8 cellular contexts compared by ENCODE assay signal in genomic region chr1:31373897-31374486, GRCh38. TPM values are rescaled to one million over a fixed set of nuclear protein-coding genes. Genes with fewer than 3 reads are reported as not detected.
A peak's percentile ranks its signal among the peaks of the same experiment; 100 is the strongest.
DNase-seq lines count a peak whose midpoint lies in the region; ATAC-seq, FAIRE-seq and TF ChIP-seq lines count a peak whose summit lies in the region.

No MANE protein-coding gene starts in this region.

- POLR2A ChIA-PET in activated CD4-positive, alpha-beta T cell treated with anti-CD3 and anti-CD28 coated beads for 36 hours (lab: Charles Lee): no interaction called here

- peak overlapping the region; percentile 51 for H3K4me3 Mint-ChIP-seq in activated CD4-positive, alpha-beta T cell treated with anti-CD3 and anti-CD28 coated beads for 36 hours
- peak overlapping the region; percentile 71 for H3K4me3 Mint-ChIP-seq in activated T-helper 1 cell treated with anti-CD3 and anti-CD28 coated beads, Interleukin-12 subunit alpha, Interleukin-12 subunit beta, Interleukin-2, Interleukin-4 antibody, amounts not matched to agents 30 ng/mL and 10 ng/mL and 1 ng/mL, durations not matched to agents 14 hours and 24 hours and 36 hours

- intact Hi-C loops in activated CD4-positive, alpha-beta T cell treated with anti-CD3 and anti-CD28 coated beads for 36 hours (cut with DNase I, micrococcal nuclease): no loop called here
- intact Hi-C loops in activated T-helper 1 cell treated with anti-CD3 and anti-CD28 coated beads, Interleukin-12 subunit alpha, Interleukin-12 subunit beta, Interleukin-2, Interleukin-4 antibody, amounts not matched to agents 30 ng/mL and 10 ng/mL and 1 ng/mL, durations not matched to agents 14 hours and 24 hours and 36 hours (cut with micrococcal nuclease): no loop called here
- intact Hi-C loops in kidney (cut with DNase I): no loop called here

- H3K4me1 ChIP-seq in kidney (ENCODE audit: control insufficient read depth in 1 of 2, insufficient read depth in 1 of 2, low read depth in 1 of 2, low read length in 2 of 2): peaks cover 41 to 44% of the 10 kb centered on the region in 2 donors

- peak; percentile 33 for DNase-seq in activated CD4-positive, alpha-beta T cell treated with anti-CD3 and anti-CD28 coated beads for 36 hours
- no peak for DNase-seq in activated CD4-positive, alpha-beta T cell treated with anti-CD3 and anti-CD28 coated beads, Interleukin-2, amount 50 U/mL, for 4 hours
- no peak for DNase-seq in activated T-helper 1 cell treated with anti-CD3 and anti-CD28 coated beads, Interleukin-12 subunit alpha, Interleukin-12 subunit beta, Interleukin-2, Interleukin-4 antibody, amounts not matched to agents 30 ng/mL and 10 ng/mL and 1 ng/mL, durations not matched to agents 14 hours and 24 hours and 36 hours (ENCODE audit: low spot score)
- no peak for DNase-seq in kidney
- peak in 1 of 49 donors; percentile 70 for DNase-seq in substantia nigra (lab: John Stamatoyannopoulos, UW)
- DNase-seq in ecto neural progenitor cell (ENCODE audit: low spot score): no peak
- no peak for DNase-seq in iPS-NIHi11 (ENCODE audit: low spot score)

- H3K9me3 ChIP-seq in kidney (ENCODE audit: control insufficient read depth in 1 of 2, low read length in 2 of 2): no peaks in the 10 kb centered on the region

- FAIRE-seq in kidney (lab: Jason Lieb, UNC): no peak

- no peak for TF ChIP-seq CTCF in kidney (IDR thresholded peaks at IDR 0.05; ENCODE audit: borderline replicate concordance, extremely low read depth, insufficient read depth)

- peaks cover 0 to 3% of the 10 kb centered on the region in 2 donors for H3K36me3 ChIP-seq in kidney (ENCODE audit: control insufficient read depth in 1 of 2, insufficient read depth in 2 of 2, low read length in 2 of 2)

- peak; percentile 31 for ATAC-seq in activated CD4-positive, alpha-beta T cell treated with anti-CD3 and anti-CD28 coated beads for 36 hours
- no peak for ATAC-seq in HG02973 (IDR thresholded peaks at IDR 0.05; ENCODE audit: unreplicated experiment)

- no peaks in the 10 kb centered on the region for H3K36me3 Mint-ChIP-seq in activated CD4-positive, alpha-beta T cell treated with anti-CD3 and anti-CD28 coated beads for 36 hours (ENCODE audit: low read depth)
- H3K36me3 Mint-ChIP-seq in activated T-helper 1 cell treated with anti-CD3 and anti-CD28 coated beads, Interleukin-12 subunit alpha, Interleukin-12 subunit beta, Interleukin-2, Interleukin-4 antibody, amounts not matched to agents 30 ng/mL and 10 ng/mL and 1 ng/mL, durations not matched to agents 14 hours and 24 hours and 36 hours (ENCODE audit: low read depth): no peaks in the 10 kb centered on the region

- peak overlapping the region; percentile 8 to 43 for H3K9ac ChIP-seq in kidney (ENCODE audit: low read length in 2 of 2)

- H3K27ac ChIP-seq in kidney (ENCODE audit: low read depth in 2 of 2, low read length in 2 of 2): peak overlapping the region; percentile 89 to 98
- peak overlapping the region; percentile 89 for H3K27ac ChIP-seq in substantia nigra (ENCODE audit: low read depth, low read length, poor library complexity, severe bottlenecking)

- no peaks in the 10 kb centered on the region for H3K9me3 Mint-ChIP-seq in activated CD4-positive, alpha-beta T cell treated with anti-CD3 and anti-CD28 coated beads for 36 hours (ENCODE audit: low read depth)
- no peaks in the 10 kb centered on the region for H3K9me3 Mint-ChIP-seq in activated T-helper 1 cell treated with anti-CD3 and anti-CD28 coated beads, Interleukin-12 subunit alpha, Interleukin-12 subunit beta, Interleukin-2, Interleukin-4 antibody, amounts not matched to agents 30 ng/mL and 10 ng/mL and 1 ng/mL, durations not matched to agents 14 hours and 24 hours and 36 hours

- H3K4me3 ChIP-seq in kidney (ENCODE audit: low read length in 2 of 2): peak overlapping the region; percentile 12 to 58

- H3K4me1 Mint-ChIP-seq in activated CD4-positive, alpha-beta T cell treated with anti-CD3 and anti-CD28 coated beads for 36 hours: peaks cover 13% of the 10 kb centered on the region
- peaks cover 9% of the 10 kb centered on the region for H3K4me1 Mint-ChIP-seq in activated T-helper 1 cell treated with anti-CD3 and anti-CD28 coated beads, Interleukin-12 subunit alpha, Interleukin-12 subunit beta, Interleukin-2, Interleukin-4 antibody, amounts not matched to agents 30 ng/mL and 10 ng/mL and 1 ng/mL, durations not matched to agents 14 hours and 24 hours and 36 hours (ENCODE audit: low read depth)

- no peaks in the 10 kb centered on the region for H3K27me3 Mint-ChIP-seq in activated CD4-positive, alpha-beta T cell treated with anti-CD3 and anti-CD28 coated beads for 36 hours
- H3K27me3 Mint-ChIP-seq in activated T-helper 1 cell treated with anti-CD3 and anti-CD28 coated beads, Interleukin-12 subunit alpha, Interleukin-12 subunit beta, Interleukin-2, Interleukin-4 antibody, amounts not matched to agents 30 ng/mL and 10 ng/mL and 1 ng/mL, durations not matched to agents 14 hours and 24 hours and 36 hours (ENCODE audit: insufficient read depth): peaks cover 18% of the 10 kb centered on the region

- peak overlapping the region; percentile 26 for H3K27ac Mint-ChIP-seq in activated CD4-positive, alpha-beta T cell treated with anti-CD3 and anti-CD28 coated beads for 36 hours
- no peak overlapping the region for H3K27ac Mint-ChIP-seq in activated T-helper 1 cell treated with anti-CD3 and anti-CD28 coated beads, Interleukin-12 subunit alpha, Interleukin-12 subunit beta, Interleukin-2, Interleukin-4 antibody, amounts not matched to agents 30 ng/mL and 10 ng/mL and 1 ng/mL, durations not matched to agents 14 hours and 24 hours and 36 hours

- CTCF ChIA-PET in activated CD4-positive, alpha-beta T cell treated with anti-CD3 and anti-CD28 coated beads for 36 hours (lab: Charles Lee): interaction anchor here (1.0 to 1.1 kb wide), 4 partner anchors 14 to 193 kb away, joined by 3 to 7 read pairs (median 5); no protein-coding TSS in a partner anchor

RNA-seq across cellular contexts. Expression of gene FABP3, which starts 1.1 kb away (rescaled TPM):
- total RNA-seq in activated CD4-positive, alpha-beta T cell treated with anti-CD3 and anti-CD28 coated beads for 36 hours: not detected
- total RNA-seq in activated T-helper 1 cell treated with anti-CD3 and anti-CD28 coated beads, Interleukin-12 subunit alpha, Interleukin-12 subunit beta, Interleukin-2, Interleukin-4 antibody, amounts not matched to agents 30 ng/mL and 10 ng/mL and 1 ng/mL, durations not matched to agents 14 hours and 24 hours and 36 hours: not detected in 2 replicates
- 25.0 TPM for total RNA-seq in kidney
- polyA plus RNA-seq in kidney (ENCODE audit: insufficient read depth, low read depth, low replicate concordance): 542 TPM

RNA-seq across cellular contexts. Expression of gene SERINC2, which starts 39.0 kb away (rescaled TPM):
- under 1 TPM in 1 of 2 experiments, not detected in 1; 0.14 TPM for total RNA-seq in activated CD4-positive, alpha-beta T cell treated with anti-CD3 and anti-CD28 coated beads for 36 hours
- total RNA-seq in activated T-helper 1 cell treated with anti-CD3 and anti-CD28 coated beads, Interleukin-12 subunit alpha, Interleukin-12 subunit beta, Interleukin-2, Interleukin-4 antibody, amounts not matched to agents 30 ng/mL and 10 ng/mL and 1 ng/mL, durations not matched to agents 14 hours and 24 hours and 36 hours: not detected in 2 replicates
- total RNA-seq in kidney: 126 TPM
- 99.2 TPM for polyA plus RNA-seq in kidney (ENCODE audit: insufficient read depth, low read depth, low replicate concordance)

Comparison
In these comparisons a context has a peak if more than half of its experiments do, and no peak if none do; other contexts are left out.
1. RNA of gene FABP3, which starts 1.1 kb away (total RNA-seq): 25.0 TPM in kidney (single experiment); not detected in activated CD4-positive, alpha-beta T cell treated with anti-CD3 and anti-CD28 coated beads for 36 hours and not detected in activated T-helper 1 cell treated with anti-CD3 and anti-CD28 coated beads, Interleukin-12 subunit alpha, Interleukin-12 subunit beta, Interleukin-2, Interleukin-4 antibody, amounts not matched to agents 30 ng/mL and 10 ng/mL and 1 ng/mL, durations not matched to agents 14 hours and 24 hours and 36 hours; every median in the first group is over 10 times any median in the second.
2. RNA of gene SERINC2, which starts 39.0 kb away (total RNA-seq): 126 TPM in kidney (single experiment); not detected in activated T-helper 1 cell treated with anti-CD3 and anti-CD28 coated beads, Interleukin-12 subunit alpha, Interleukin-12 subunit beta, Interleukin-2, Interleukin-4 antibody, amounts not matched to agents 30 ng/mL and 10 ng/mL and 1 ng/mL, durations not matched to agents 14 hours and 24 hours and 36 hours and 0.14 TPM in activated CD4-positive, alpha-beta T cell treated with anti-CD3 and anti-CD28 coated beads for 36 hours; every median in the first group is over 100 times any median in the second.